Comparison of ENCODE assay signal across 1 cellular context in genomic region chr1:247293047-247293446, GRCh38.
TF ChIP-seq lines count a peak whose summit lies in the region.

No MANE protein-coding gene starts in this region.

TF ChIP-seq in IMR-90, 13 proteins besides CTCF, POLR2A, EP300 and RAD21 (continued from another document):
- TF ChIP-seq RFX5 (IDR thresholded peaks at IDR 0.05; ENCODE audit: low read depth, low read length): no peak
- no peak for TF ChIP-seq CHD1 (IDR thresholded peaks at IDR 0.05; ENCODE audit: low read depth, low read length)
- TF ChIP-seq MAZ (IDR thresholded peaks at IDR 0.05; ENCODE audit: borderline replicate concordance, low read depth, low read length): no peak
- no peak for TF ChIP-seq FOS (IDR thresholded peaks at IDR 0.05; ENCODE audit: low read depth, low read length)
- no peak for TF ChIP-seq CEBPB (IDR thresholded peaks at IDR 0.05; ENCODE audit: low read depth, low read length)
- no peak; the same call in 1 of the 2 replicates for TF ChIP-seq BHLHE40 (IDR thresholded peaks at IDR 0.05; ENCODE audit: low read depth, low read length)
TF ChIP-seq in IMR-90: peak in this region for 0.
